ENCODE assay signal across 16 cellular contexts in the genomic region with DNA sequence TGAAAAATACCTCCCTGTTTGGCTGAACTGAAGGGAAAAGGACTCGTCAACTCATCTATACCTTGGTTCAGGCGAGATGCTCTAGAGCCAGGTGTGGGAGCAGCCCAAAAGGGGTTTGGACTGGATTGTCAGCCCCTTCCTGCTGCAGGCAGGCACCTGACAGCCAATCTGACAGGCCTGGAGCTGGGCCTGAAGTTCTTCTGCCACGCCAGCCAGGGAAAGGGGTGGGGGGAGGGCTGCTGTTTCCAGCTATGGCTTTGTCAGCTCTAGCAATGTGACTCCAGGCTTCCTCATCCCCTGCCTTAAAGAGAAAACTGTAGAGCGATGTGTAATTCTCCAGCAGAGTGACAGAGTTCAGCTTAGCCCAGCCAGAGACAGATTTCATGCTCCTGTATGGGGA. TPM values are rescaled to one million over a fixed set of nuclear protein-coding genes. Genes with fewer than 3 reads are reported as not detected.
A peak's percentile ranks its signal among the peaks of the same experiment; 100 is the strongest.
DNase-seq lines count a peak whose midpoint lies in the region; ATAC-seq and TF ChIP-seq lines count a peak whose summit lies in the region.
"Had no signal": no experiment of that assay in that cellular context is flagged by ENCODE, and none has a peak within 500 bp of the region (broad histone marks: within the 10 kb centered on the region; RNA-seq: fewer than 3 reads in every experiment).

No MANE protein-coding gene starts in this region.

- H3K27ac Mint-ChIP-seq in activated T-cell treated with anti-CD3 and anti-CD28 coated beads, Interleukin-2, amount 50 U/mL, for 72 hours, result peak overlapping the region; percentile 25
- H3K27ac Mint-ChIP-seq in osteocyte (ENCODE audit: unreplicated experiment), result no peak overlapping the region

- intact Hi-C loops in left ventricle myocardium superior (cut with micrococcal nuclease), result no loop called here

- no peak for ATAC-seq in activated T-cell treated with anti-CD3 and anti-CD28 coated beads, Interleukin-2, amount 50 U/mL, for 4 hours
- no peak for ATAC-seq in activated T-cell treated with anti-CD3 and anti-CD28 coated beads, Interleukin-2, amount 50 U/mL, for 72 hours (replicated peaks in 1 of 2)
- ATAC-seq in left ventricle myocardium superior, result peak; percentile 49
- ATAC-seq in GM21619 (IDR thresholded peaks at IDR 0.05; ENCODE audit: unreplicated experiment), result no peak
- ATAC-seq in GM19324 (IDR thresholded peaks at IDR 0.05; ENCODE audit: low FRiP score, unreplicated experiment), result no peak
- ATAC-seq: activated naive CD4-positive, alpha-beta T cell treated with anti-CD3 and anti-CD28 coated beads, Interleukin-2, amount 50 U/mL, for 72 hours had no signal

- H3K36me3 Mint-ChIP-seq in activated T-cell treated with anti-CD3 and anti-CD28 coated beads, Interleukin-2, amount 50 U/mL, for 4 hours (ENCODE audit: insufficient read depth), result peaks cover 14% of the 10 kb centered on the region
- H3K36me3 Mint-ChIP-seq in activated T-cell treated with anti-CD3 and anti-CD28 coated beads, Interleukin-2, amount 50 U/mL, for 72 hours (ENCODE audit: insufficient read depth in 2 of 2), result peaks cover 0 to 9% of the 10 kb centered on the region in 2 donors
- H3K36me3 Mint-ChIP-seq in osteocyte (ENCODE audit: unreplicated experiment), result peaks cover 16% of the 10 kb centered on the region

- H3K9me3 Mint-ChIP-seq in activated T-cell treated with anti-CD3 and anti-CD28 coated beads, Interleukin-2, amount 50 U/mL, for 4 hours, result no peaks in the 10 kb centered on the region
- no peaks in the 10 kb centered on the region for H3K9me3 Mint-ChIP-seq in activated T-cell treated with anti-CD3 and anti-CD28 coated beads, Interleukin-2, amount 50 U/mL, for 72 hours
- H3K9me3 Mint-ChIP-seq in osteocyte (ENCODE audit: unreplicated experiment), result no peaks in the 10 kb centered on the region
- H3K9me3 Mint-ChIP-seq: activated naive CD4-positive, alpha-beta T cell treated with anti-CD3 and anti-CD28 coated beads, Interleukin-2, amount 50 U/mL, for 72 hours; IgD-negative memory B cell had no signal

- H3K27me3 Mint-ChIP-seq in activated T-cell treated with anti-CD3 and anti-CD28 coated beads, Interleukin-2, amount 50 U/mL, for 4 hours (ENCODE audit: low read depth), result no peaks in the 10 kb centered on the region
- H3K27me3 Mint-ChIP-seq in activated T-cell treated with anti-CD3 and anti-CD28 coated beads, Interleukin-2, amount 50 U/mL, for 72 hours (ENCODE audit: low read depth), result no peaks in the 10 kb centered on the region
- H3K27me3 Mint-ChIP-seq in osteocyte (ENCODE audit: unreplicated experiment), result no peaks in the 10 kb centered on the region
- H3K27me3 Mint-ChIP-seq: IgD-negative memory B cell had no signal

- DNase-seq in activated T-cell treated with anti-CD3 and anti-CD28 coated beads, Interleukin-2, amount 50 U/mL, for 1 hour, result peak; percentile 13
- no peak for DNase-seq in activated T-cell treated with anti-CD3 and anti-CD28 coated beads, Interleukin-2, amount 50 U/mL, for 4 hours
- DNase-seq in activated T-cell treated with anti-CD3 and anti-CD28 coated beads, Interleukin-2, amount 50 U/mL, for 72 hours, result no peak
- DNase-seq in left ventricle myocardium superior (no peak), osteocyte (ENCODE audit: extremely low spot score, unreplicated experiment) (peak; percentile 56), NCI-H1694 (lab: John Stamatoyannopoulos, UW) (no peak)
- DNase-seq: activated CD4-positive, alpha-beta T cell treated with anti-CD3 and anti-CD28 coated beads for 4 hours; NCI-H1417 treated with DMSO at 0.1 percent for 48 hours; NCI-H526 treated with DMSO at 0.1 percent for 48 hours; RPMI8226; sigmoid colon had no signal

- no peak overlapping the region for H3K4me3 Mint-ChIP-seq in activated T-cell treated with anti-CD3 and anti-CD28 coated beads, Interleukin-2, amount 50 U/mL, for 4 hours
- no peak overlapping the region for H3K4me3 Mint-ChIP-seq in activated T-cell treated with anti-CD3 and anti-CD28 coated beads, Interleukin-2, amount 50 U/mL, for 72 hours
- H3K4me3 Mint-ChIP-seq in osteocyte (ENCODE audit: unreplicated experiment), result no peak overlapping the region

- TF ChIP-seq CTCF in osteocyte (IDR thresholded peaks at IDR 0.05), result no peak

- H3K4me1 Mint-ChIP-seq in activated T-cell treated with anti-CD3 and anti-CD28 coated beads, Interleukin-2, amount 50 U/mL, for 4 hours (ENCODE audit: low read depth), result peaks cover 27% of the 10 kb centered on the region
- H3K4me1 Mint-ChIP-seq in activated T-cell treated with anti-CD3 and anti-CD28 coated beads, Interleukin-2, amount 50 U/mL, for 72 hours (ENCODE audit: low read depth), result peaks cover 6% of the 10 kb centered on the region
- H3K4me1 Mint-ChIP-seq in osteocyte (ENCODE audit: unreplicated experiment), result peaks cover 6% of the 10 kb centered on the region

RNA-seq across cellular contexts. Expression of gene WNT4, which starts 30.4 kb away (rescaled TPM):
- total RNA-seq in activated T-cell treated with anti-CD3 and anti-CD28 coated beads, Interleukin-2, amount 50 U/mL, for 4 hours, result not detected
- total RNA-seq in activated T-cell treated with anti-CD3 and anti-CD28 coated beads, Interleukin-2, amount 50 U/mL, for 72 hours, result not detected
- total RNA-seq in left ventricle myocardium superior, result 0.05 TPM
- total RNA-seq in osteocyte, result 0.13 and 0.19 TPM in 2 replicates
- total RNA-seq: activated naive CD4-positive, alpha-beta T cell treated with anti-CD3 and anti-CD28 coated beads, Interleukin-2, amount 50 U/mL, for 72 hours; MCF 10A had no signal

RNA-seq across cellular contexts. Expression of gene CDC42, which starts 60.0 kb away (rescaled TPM):
- total RNA-seq in activated T-cell treated with anti-CD3 and anti-CD28 coated beads, Interleukin-2, amount 50 U/mL, for 4 hours, result 100 to 1,000 TPM; 218 to 249 (median 235) TPM
- 100 to 1,000 TPM; 292 to 349 TPM for total RNA-seq in activated T-cell treated with anti-CD3 and anti-CD28 coated beads, Interleukin-2, amount 50 U/mL, for 72 hours
- total RNA-seq in left ventricle myocardium superior, result 130 TPM
- 214 and 216 TPM in 2 replicates for total RNA-seq in osteocyte

Comparison
In these comparisons a context has a peak if more than half of its experiments do, and no peak if none do; other contexts are left out.
1. DNase-seq: peak in activated T-cell treated with anti-CD3 and anti-CD28 coated beads, Interleukin-2, amount 50 U/mL, for 1 hour (single experiment) and osteocyte (single experiment); none in activated T-cell treated with anti-CD3 and anti-CD28 coated beads, Interleukin-2, amount 50 U/mL, for 4 hours (single experiment), activated T-cell treated with anti-CD3 and anti-CD28 coated beads, Interleukin-2, amount 50 U/mL, for 72 hours (0 of 2), left ventricle myocardium superior (single experiment) and NCI-H1694 (single experiment).